1 cellular context compared by ENCODE assay signal in genomic region chr22:50641696-50642607, GRCh38.
A peak's percentile ranks its signal among the peaks of the same experiment; 100 is the strongest.
TF ChIP-seq lines count a peak whose summit lies in the region.

No MANE protein-coding gene starts in this region.

TF ChIP-seq in HepG2, 621 proteins besides CTCF, POLR2A, EP300 and RAD21 (continued from another document and continues in another):
- no peak for TF ChIP-seq FOXA1 (IDR thresholded peaks at IDR 0.05)
- peak; percentile 70 for TF ChIP-seq FOXA1 (CRISPR knock-in tag; IDR thresholded peaks at IDR 0.05)
- peak; percentile 85 for TF ChIP-seq SP5 (CRISPR knock-in tag; IDR thresholded peaks at IDR 0.05; ENCODE audit: borderline replicate concordance, low read depth)
- no peak for TF ChIP-seq ZNF7 (CRISPR knock-in tag; IDR thresholded peaks at IDR 0.05)
- TF ChIP-seq ZNF644 (CRISPR knock-in tag; IDR thresholded peaks at IDR 0.05; ENCODE audit: low read depth), result peak; percentile 41; the same call in 1 of the 2 replicates
- peak; percentile 55; the same call in 1 of the 2 replicates for TF ChIP-seq ZNF136 (CRISPR knock-in tag; IDR thresholded peaks at IDR 0.05; ENCODE audit: low read depth)
- TF ChIP-seq ZZZ3 (CRISPR knock-in tag; IDR thresholded peaks at IDR 0.05; ENCODE audit: borderline replicate concordance), result 0 out of 2 replicates have a peak, but pooled peaks have one; percentile 9
- TF ChIP-seq ZNF670 (CRISPR knock-in tag; IDR thresholded peaks at IDR 0.05; ENCODE audit: borderline replicate concordance), result peak; percentile 89; the same call in 1 of the 2 replicates
- TF ChIP-seq ZNF513 (CRISPR knock-in tag; conservative IDR thresholded peaks at IDR 0.05), result 0 out of 2 replicates have a peak, but pooled peaks have one; percentile 4
- TF ChIP-seq CC2D1A (CRISPR knock-in tag; IDR thresholded peaks at IDR 0.05), result no peak
- no peak for TF ChIP-seq ZNF839 (CRISPR knock-in tag; IDR thresholded peaks at IDR 0.05; ENCODE audit: borderline replicate concordance)
- peak; percentile 63 for TF ChIP-seq HNF4A (CRISPR knock-in tag; IDR thresholded peaks at IDR 0.05)
- peak; percentile 21; the same call in 1 of the 2 replicates for TF ChIP-seq ZNF280D (CRISPR knock-in tag; IDR thresholded peaks at IDR 0.05)
- peak; percentile 97 for TF ChIP-seq PHF21A (CRISPR knock-in tag; IDR thresholded peaks at IDR 0.05)
- peak; percentile 65; the same call in 1 of the 2 replicates for TF ChIP-seq ARNT2 (CRISPR knock-in tag; IDR thresholded peaks at IDR 0.05; ENCODE audit: low read depth)
- TF ChIP-seq ZBTB20 (CRISPR knock-in tag; IDR thresholded peaks at IDR 0.05; ENCODE audit: borderline replicate concordance, low read depth), result no peak
- 0 out of 2 replicates have a peak, but pooled peaks have one; percentile 28 for TF ChIP-seq ZHX2 (IDR thresholded peaks at IDR 0.05; ENCODE audit: low read depth)
- TF ChIP-seq ZHX2 (CRISPR knock-in tag; IDR thresholded peaks at IDR 0.05; ENCODE audit: borderline replicate concordance), result peak; percentile 51; the same call in 1 of the 2 replicates
- TF ChIP-seq ZNF776 (CRISPR knock-in tag; IDR thresholded peaks at IDR 0.05), result no peak
- no peak for TF ChIP-seq ELF4 (CRISPR knock-in tag; IDR thresholded peaks at IDR 0.05; ENCODE audit: borderline replicate concordance)
- TF ChIP-seq ZNF512 (CRISPR knock-in tag; IDR thresholded peaks at IDR 0.05), result no peak
- TF ChIP-seq ZBTB37 (CRISPR knock-in tag; IDR thresholded peaks at IDR 0.05), result 0 out of 2 replicates have a peak, but pooled peaks have one; percentile 48
- TF ChIP-seq HNRNPK (IDR thresholded peaks at IDR 0.05; ENCODE audit: low read depth, low read length, poor library complexity, severe bottlenecking), result no peak
- no peak for TF ChIP-seq POLR2AphosphoS2 (IDR thresholded peaks at IDR 0.05; ENCODE audit: low read depth, low read length)
- TF ChIP-seq SATB2 (CRISPR knock-in tag; IDR thresholded peaks at IDR 0.05), result no peak
- no peak for TF ChIP-seq JARID2 (CRISPR knock-in tag; IDR thresholded peaks at IDR 0.05; ENCODE audit: insufficient replicate concordance)
- no peak for TF ChIP-seq SIX1 (CRISPR knock-in tag; IDR thresholded peaks at IDR 0.05; ENCODE audit: borderline replicate concordance)
- peak; percentile 87 for TF ChIP-seq ZNF609 (CRISPR knock-in tag; IDR thresholded peaks at IDR 0.05; ENCODE audit: borderline replicate concordance)
- no peak for TF ChIP-seq NR3C1 (CRISPR knock-in tag; IDR thresholded peaks at IDR 0.05)
- TF ChIP-seq ISL2 (CRISPR knock-in tag; IDR thresholded peaks at IDR 0.05), result 0 out of 2 replicates have a peak, but pooled peaks have one; percentile 76
- no peak for TF ChIP-seq SSRP1 (CRISPR knock-in tag; IDR thresholded peaks at IDR 0.05)
- TF ChIP-seq ZNF549 (CRISPR knock-in tag; IDR thresholded peaks at IDR 0.05), result no peak
- peak; percentile 84; the same call in 1 of the 2 replicates for TF ChIP-seq EHMT2 (IDR thresholded peaks at IDR 0.05; ENCODE audit: borderline replicate concordance, low read depth, low read length)
- TF ChIP-seq ZNF773 (CRISPR knock-in tag; IDR thresholded peaks at IDR 0.05; ENCODE audit: borderline replicate concordance), result no peak
- peak; percentile 46; the same call in 1 of the 2 replicates for TF ChIP-seq ZMYM3 (CRISPR knock-in tag; IDR thresholded peaks at IDR 0.05)
- TF ChIP-seq HES4 (CRISPR knock-in tag; IDR thresholded peaks at IDR 0.05; ENCODE audit: borderline replicate concordance), result no peak
- peak; percentile 64 for TF ChIP-seq BORCS8-MEF2B (CRISPR knock-in tag; IDR thresholded peaks at IDR 0.05)
- peak; percentile 88 for TF ChIP-seq TBX2 (CRISPR knock-in tag; IDR thresholded peaks at IDR 0.05; ENCODE audit: borderline replicate concordance)
- TF ChIP-seq SPEN (CRISPR knock-in tag; IDR thresholded peaks at IDR 0.05; ENCODE audit: low read depth), result peak; percentile 20; the same call in 1 of the 2 replicates
- TF ChIP-seq YEATS4 (CRISPR knock-in tag; IDR thresholded peaks at IDR 0.05; ENCODE audit: borderline replicate concordance), result peak; percentile 63; the same call in 1 of the 2 replicates
- TF ChIP-seq HNRNPL (IDR thresholded peaks at IDR 0.05; ENCODE audit: low read depth, low read length), result peak; percentile 90
- TF ChIP-seq PRPF4 (IDR thresholded peaks at IDR 0.05; ENCODE audit: low read depth, low read length, poor library complexity, severe bottlenecking), result no peak
- TF ChIP-seq TCF7L2 (IDR thresholded peaks at IDR 0.05; ENCODE audit: low read depth, low read length), result no peak
- peak; percentile 3 for TF ChIP-seq ZNF883 (CRISPR knock-in tag; IDR thresholded peaks at IDR 0.05; ENCODE audit: not compliant biosample characterization)
- no peak for TF ChIP-seq ZNF367 (CRISPR knock-in tag; IDR thresholded peaks at IDR 0.05; ENCODE audit: borderline replicate concordance)
